In genomic region chr5:55864606-55865541, GRCh38 we compare ENCODE assay signal across 19 cellular contexts. TPM values are rescaled to one million over a fixed set of nuclear protein-coding genes. Genes with fewer than 3 reads are reported as not detected.
DNase-seq lines count a peak whose midpoint lies in the region; ATAC-seq and TF ChIP-seq lines count a peak whose summit lies in the region.
"Had no signal": no experiment of that assay in that cellular context is flagged by ENCODE, and none has a peak within 500 bp of the region (broad histone marks: within the 10 kb centered on the region; RNA-seq: fewer than 3 reads in every experiment).

No MANE protein-coding gene starts in this region.

- H3K36me3 ChIP-seq in mesendoderm (ENCODE audit: control insufficient read depth, insufficient read depth, low read length) (no peaks in the 10 kb centered on the region), Karpas-422 (ENCODE audit: insufficient read depth, low read length) (no peaks in the 10 kb centered on the region)
- H3K36me3 ChIP-seq: MG63, right atrium auricular region had no signal

- no peak overlapping the region for H2BK20ac ChIP-seq in H9 (ENCODE audit: low read depth, low read length, poor library complexity, severe bottlenecking)

- H3K79me1 ChIP-seq in H9 (ENCODE audit: insufficient read depth, low read depth, low read length, poor library complexity, severe bottlenecking) (no peaks in the 10 kb centered on the region), mesendoderm (ENCODE audit: low read length) (no peaks in the 10 kb centered on the region)

- H2AFZ ChIP-seq in H9 (ENCODE audit: low read length) (no peak overlapping the region), Karpas-422 (ENCODE audit: low read length) (no peak overlapping the region)
- H2AFZ ChIP-seq: GM23338 had no signal

- no peaks in the 10 kb centered on the region; the same call in 1 of the 2 replicates for H3K27me3 Mint-ChIP-seq in H9 (ENCODE audit: low read depth)
- H3K27me3 Mint-ChIP-seq: dendritic cell treated with granulocyte-macrophage colony-stimulating factor and Interleukin-4, amounts not matched to agents 40 ng/mL and 50 ng/mL, for 4 days had no signal

- H2BK12ac ChIP-seq in H9 (ENCODE audit: insufficient read length, low read depth, low read length) = no peak overlapping the region

- peaks cover 6 to 8% of the 10 kb centered on the region in 2 experiments; a peak in 4 of 5 replicates for H3K9me3 Mint-ChIP-seq in H9
- H3K9me3 Mint-ChIP-seq: dendritic cell treated with granulocyte-macrophage colony-stimulating factor and Interleukin-4, amounts not matched to agents 40 ng/mL and 50 ng/mL, for 4 days had no signal

- no peak overlapping the region for H2BK15ac ChIP-seq in H9 (ENCODE audit: low read depth, low read length)
- no peak overlapping the region for H2BK15ac ChIP-seq in mesendoderm (replicated peaks; ENCODE audit: low read depth)

- TF ChIP-seq POLR2A in NB4 (IDR thresholded peaks at IDR 0.05; ENCODE audit: extremely low read depth, insufficient read length) = no peak

- peaks cover 0 to 4% (median 0%) of the 10 kb centered on the region in 3 experiments; a peak in 2 of 7 replicates for H3K36me3 Mint-ChIP-seq in H9 (ENCODE audit: insufficient read depth in 1 of 3, low read depth in 3 of 3)

- no peaks in the 10 kb centered on the region for H3K4me1 ChIP-seq in H9 (ENCODE audit: insufficient read depth, low read length)
- H3K4me1 ChIP-seq in mesendoderm (ENCODE audit: control insufficient read depth, low read depth, low read length) = no peaks in the 10 kb centered on the region
- no peaks in the 10 kb centered on the region for H3K4me1 ChIP-seq in Karpas-422 (ENCODE audit: low read length)
- H3K4me1 ChIP-seq: right atrium auricular region had no signal

- ATAC-seq in HG03159 (IDR thresholded peaks at IDR 0.05; ENCODE audit: unreplicated experiment) = no peak
- ATAC-seq in HG02571 (IDR thresholded peaks at IDR 0.05; ENCODE audit: unreplicated experiment) = no peak

- H3K27ac Mint-ChIP-seq in H9 = no peak overlapping the region
- H3K27ac Mint-ChIP-seq: dendritic cell treated with granulocyte-macrophage colony-stimulating factor and Interleukin-4, amounts not matched to agents 40 ng/mL and 50 ng/mL, for 4 days; GM23338; WTC11 had no signal

- H3K4me3 ChIP-seq in NB4 (ENCODE audit: low read depth, low read length) (peak overlapping the region; percentile 18), cardiac fibroblast (replicated peaks in 1 of 2; ENCODE audit: low read depth in 2 of 2, low read length in 2 of 2) (no peak overlapping the region), mesendoderm (ENCODE audit: low read length) (no peak overlapping the region), Karpas-422 (ENCODE audit: low read length) (no peak overlapping the region)
- H3K4me3 ChIP-seq: GM23338, MG63, right atrium auricular region had no signal

- no peak overlapping the region for H3K4me2 ChIP-seq in H9 (ENCODE audit: insufficient read depth, insufficient read length, low read length)
- no peak overlapping the region for H3K4me2 ChIP-seq in mesendoderm (ENCODE audit: low read length)
- H3K4me2 ChIP-seq in Karpas-422 (ENCODE audit: low read depth, low read length, poor library complexity, severe bottlenecking) = no peak overlapping the region
- H3K4me2 ChIP-seq: GM23338 had no signal

- DNase-seq in H9 = no peak
- peak; percentile 93 for DNase-seq in NB4 (ENCODE audit: low read depth)
- DNase-seq in cardiac fibroblast (ENCODE audit: low read depth in 2 of 2) = peak; percentile 52 to 64
- no peak for DNase-seq in mesendoderm
- DNase-seq in Karpas-422 = no peak
- DNase-seq in NCI-H187 treated with DMSO at 0.1 percent for 48 hours (lab: John Stamatoyannopoulos, UW) = no peak
- DNase-seq: COR-L47, head of caudate nucleus, islet precursor cell, MG63, midbrain, NCI-H2107, RPMI8226 had no signal

- H4K20me1 ChIP-seq in H9 (ENCODE audit: control insufficient read depth, insufficient read depth, insufficient read length) (no peaks in the 10 kb centered on the region), Karpas-422 (ENCODE audit: insufficient read depth, low read depth, low read length) (no peaks in the 10 kb centered on the region)

- no peaks in the 10 kb centered on the region for H3K27me3 ChIP-seq in H9 (ENCODE audit: insufficient read depth, low read length)
- H3K27me3 ChIP-seq in mesendoderm (ENCODE audit: insufficient read depth, low read length, poor library complexity) = no peaks in the 10 kb centered on the region
- H3K27me3 ChIP-seq in Karpas-422 (ENCODE audit: low read length) = no peaks in the 10 kb centered on the region
- H3K27me3 ChIP-seq: MG63, right atrium auricular region had no signal

- H3K56ac ChIP-seq in H9 (ENCODE audit: insufficient read length, low read depth, low read length) (no peak overlapping the region), mesendoderm (ENCODE audit: low read length) (no peak overlapping the region)

- no peak overlapping the region for H3K4me3 Mint-ChIP-seq in H9
- H3K4me3 Mint-ChIP-seq: dendritic cell treated with granulocyte-macrophage colony-stimulating factor and Interleukin-4, amounts not matched to agents 40 ng/mL and 50 ng/mL, for 4 days; GM23338; WTC11 had no signal

- no peak overlapping the region for H3K14ac ChIP-seq in H9 (ENCODE audit: insufficient read depth, low read length)

- H2BK120ac ChIP-seq in H9 (ENCODE audit: low read depth, low read length, poor library complexity, severe bottlenecking) (no peak overlapping the region), mesendoderm (ENCODE audit: low read depth, low read length) (no peak overlapping the region)

- H4K5ac ChIP-seq in H9 (ENCODE audit: insufficient read length, low read depth, low read length) = no peak overlapping the region
- no peak overlapping the region for H4K5ac ChIP-seq in mesendoderm (ENCODE audit: low read length)

- H3K79me2 ChIP-seq in H9 (ENCODE audit: insufficient read depth, low read length) = no peaks in the 10 kb centered on the region
- no peaks in the 10 kb centered on the region for H3K79me2 ChIP-seq in mesendoderm (ENCODE audit: control insufficient read depth, insufficient read depth, low read length)
- no peaks in the 10 kb centered on the region for H3K79me2 ChIP-seq in Karpas-422 (ENCODE audit: low read length)

- H3T11ph ChIP-seq in H9 (ENCODE audit: low read length) = no peak overlapping the region

- H2BK5ac ChIP-seq in H9 (ENCODE audit: insufficient read length, low read length) = no peak overlapping the region
- no peak overlapping the region for H2BK5ac ChIP-seq in mesendoderm (ENCODE audit: low read length)

- no peak overlapping the region for H3K27ac ChIP-seq in H9 (ENCODE audit: insufficient read length, low read depth, low read length)
- H3K27ac ChIP-seq in mesendoderm (ENCODE audit: low read depth, low read length) = no peak overlapping the region
- no peak overlapping the region for H3K27ac ChIP-seq in Karpas-422 (ENCODE audit: low read length)
- H3K27ac ChIP-seq: right atrium auricular region had no signal

- no peaks in the 10 kb centered on the region for H3K23me2 ChIP-seq in H9 (ENCODE audit: insufficient read length, low read depth, low read length, poor library complexity, severe bottlenecking)

- no peaks in the 10 kb centered on the region for H3K9me2 ChIP-seq in Karpas-422 (replicated peaks; ENCODE audit: insufficient read depth, low read length)

- no peak overlapping the region for H3K23ac ChIP-seq in H9 (ENCODE audit: insufficient read length, low read depth, low read length)
- peak overlapping the region; percentile 80 for H3K23ac ChIP-seq in mesendoderm (ENCODE audit: low read length)

- no peaks in the 10 kb centered on the region for H3K4me1 Mint-ChIP-seq in H9
- H3K4me1 Mint-ChIP-seq: GM23338, WTC11 had no signal

- no peak overlapping the region for H3K9ac ChIP-seq in H9 (ENCODE audit: extremely low read depth, insufficient read length, low read length)
- no peak overlapping the region for H3K9ac ChIP-seq in mesendoderm (ENCODE audit: low read length)
- no peak overlapping the region for H3K9ac ChIP-seq in Karpas-422 (ENCODE audit: low read length)

- H4K8ac ChIP-seq in H9 (replicated peaks; ENCODE audit: insufficient read length, low read depth, low read length) (peak overlapping the region; percentile 1), mesendoderm (ENCODE audit: low read depth, low read length) (no peak overlapping the region)

- H2AK5ac ChIP-seq in H9 (ENCODE audit: insufficient read length, low read length) (no peak overlapping the region), mesendoderm (ENCODE audit: low read length) (no peak overlapping the region)

- H3K9me3 ChIP-seq in H9 (ENCODE audit: control insufficient read depth, low read depth, low read length) (no peaks in the 10 kb centered on the region), Karpas-422 (ENCODE audit: low read length) (no peaks in the 10 kb centered on the region)
- H3K9me3 ChIP-seq: MG63 had no signal

- H4K91ac ChIP-seq in H9 (ENCODE audit: insufficient read length, low read depth, low read length) = no peak overlapping the region

- WGBS in H9 (ENCODE audit: extremely low coverage, insufficient read length, low lambda C conversion rate) = 100% methylated on average over 5 of the region's 9 CpGs
- 100% methylated on average over 3 of the region's 9 CpGs for WGBS in mesendoderm (ENCODE audit: extremely low coverage, insufficient coverage, low lambda C conversion rate)

- H3K4ac ChIP-seq in H9 (ENCODE audit: low read depth, low read length) (no peak overlapping the region), mesendoderm (ENCODE audit: low read depth, low read length) (no peak overlapping the region)

- H3K18ac ChIP-seq in H9 (ENCODE audit: insufficient read length, low read depth, low read length) = no peak overlapping the region
- H3K18ac ChIP-seq in mesendoderm (ENCODE audit: low read length) = no peak overlapping the region

- no peak for TF ChIP-seq CTCF in H9 (conservative IDR thresholded peaks at IDR 0.05)
- no peak for TF ChIP-seq CTCF in NB4 (IDR thresholded peaks at IDR 0.05; ENCODE audit: low read depth, low read length)
- TF ChIP-seq CTCF in cardiac fibroblast (IDR thresholded peaks at IDR 0.05; ENCODE audit: low read depth, low read length) = no peak

RNA-seq across cellular contexts. Expression of gene IL31RA, which starts 13.7 kb away (rescaled TPM):
- total RNA-seq in H9 (2021) = 0.11 TPM in 1 of 2 replicates, not detected in the other
- 0.03 TPM for polyA plus RNA-seq in mesendoderm (2013, experiment 1 of 2)
- polyA plus RNA-seq in mesendoderm (2013, experiment 2 of 2) = 0.03 TPM
- not detected in 2 replicates for total RNA-seq in Karpas-422 (2014; rRNA removed; shearing (Covaris generic); ENCODE audit: low replicate concordance)
- total RNA-seq: GM23338, WTC11 had no signal
- polyA plus RNA-seq: GM23338 had no signal

Comparison
In these comparisons a context has a peak if more than half of its experiments do, and no peak if none do; other contexts are left out.
1. DNase-seq: peak in NB4 (single experiment) and cardiac fibroblast (2 of 2); none in H9 (single experiment), mesendoderm (single experiment), Karpas-422 (single experiment) and NCI-H187 treated with DMSO at 0.1 percent for 48 hours (single experiment).